ENCODE assay signal across 2 cellular contexts in the genomic region with DNA sequence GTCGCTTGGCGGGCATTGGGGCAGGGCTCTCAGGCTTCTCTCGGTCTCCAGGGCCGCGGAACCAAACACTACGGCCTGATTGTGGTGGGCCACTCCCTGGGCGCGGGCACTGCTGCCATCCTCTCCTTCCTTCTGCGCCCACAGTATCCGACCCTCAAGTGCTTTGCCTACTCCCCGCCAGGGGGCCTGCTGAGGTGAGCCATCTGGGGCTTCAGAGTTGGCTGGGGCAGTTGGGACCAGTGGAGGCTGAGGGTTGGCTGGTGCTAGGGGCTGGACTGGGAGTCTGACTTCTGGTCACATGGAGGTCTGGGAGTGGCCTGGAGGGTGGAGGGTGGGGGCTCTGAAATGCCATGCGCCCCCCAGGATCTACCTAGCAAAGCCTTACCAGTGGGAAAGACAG.
TF ChIP-seq lines count a peak whose summit lies in the region.

No MANE protein-coding gene starts in this region.

TF ChIP-seq in GM23338, 12 proteins besides CTCF, POLR2A, EP300 and RAD21:
- TF ChIP-seq POLR2AphosphoS5 (IDR thresholded peaks at IDR 0.05; ENCODE audit: low read depth): no peak
- TF ChIP-seq CREB1 (CRISPR knock-in tag; IDR thresholded peaks at IDR 0.05; ENCODE audit: low read depth): no peak
- TF ChIP-seq ZNF331 (CRISPR knock-in tag; IDR thresholded peaks at IDR 0.05; ENCODE audit: low read depth): no peak
- TF ChIP-seq REST (IDR thresholded peaks at IDR 0.05; ENCODE audit: unreplicated experiment): no peak
- no peak for TF ChIP-seq NANOG (IDR thresholded peaks at IDR 0.05; ENCODE audit: borderline replicate concordance)
- TF ChIP-seq STAT1 (IDR thresholded peaks at IDR 0.05; ENCODE audit: unreplicated experiment): no peak
- no peak for TF ChIP-seq ZNF462 (CRISPR knock-in tag; IDR thresholded peaks at IDR 0.05)
- TF ChIP-seq ETS1 (IDR thresholded peaks at IDR 0.05): no peak
- no peak for TF ChIP-seq ZNF114 (CRISPR knock-in tag; IDR thresholded peaks at IDR 0.05)
- no peak for TF ChIP-seq EZH2phosphoT487 (IDR thresholded peaks at IDR 0.05; ENCODE audit: unreplicated experiment)

TF ChIP-seq in GM12878, 131 proteins besides CTCF, POLR2A, EP300 and RAD21:
- TF ChIP-seq POLR2AphosphoS2 (IDR thresholded peaks at IDR 0.05; ENCODE audit: low read depth, low read length) (no peak), HDAC6 (IDR thresholded peaks at IDR 0.05; ENCODE audit: unreplicated experiment) (no peak), SIN3A (IDR thresholded peaks at IDR 0.05; ENCODE audit: low read depth, low read length) (no peak), RCOR1 (conservative IDR thresholded peaks at IDR 0.05; ENCODE audit: low read depth, low read length) (no peak), ZNF274 (IDR thresholded peaks at IDR 0.05; ENCODE audit: insufficient read depth, insufficient read length) (no peak), SUPT20H (IDR thresholded peaks at IDR 0.05; ENCODE audit: borderline replicate concordance, control insufficient read depth, low read depth, low read length) (no peak), FOXK2 (IDR thresholded peaks at IDR 0.05) (no peak), DPF2 (IDR thresholded peaks at IDR 0.05) (no peak)
- TF ChIP-seq, protein P1, sequence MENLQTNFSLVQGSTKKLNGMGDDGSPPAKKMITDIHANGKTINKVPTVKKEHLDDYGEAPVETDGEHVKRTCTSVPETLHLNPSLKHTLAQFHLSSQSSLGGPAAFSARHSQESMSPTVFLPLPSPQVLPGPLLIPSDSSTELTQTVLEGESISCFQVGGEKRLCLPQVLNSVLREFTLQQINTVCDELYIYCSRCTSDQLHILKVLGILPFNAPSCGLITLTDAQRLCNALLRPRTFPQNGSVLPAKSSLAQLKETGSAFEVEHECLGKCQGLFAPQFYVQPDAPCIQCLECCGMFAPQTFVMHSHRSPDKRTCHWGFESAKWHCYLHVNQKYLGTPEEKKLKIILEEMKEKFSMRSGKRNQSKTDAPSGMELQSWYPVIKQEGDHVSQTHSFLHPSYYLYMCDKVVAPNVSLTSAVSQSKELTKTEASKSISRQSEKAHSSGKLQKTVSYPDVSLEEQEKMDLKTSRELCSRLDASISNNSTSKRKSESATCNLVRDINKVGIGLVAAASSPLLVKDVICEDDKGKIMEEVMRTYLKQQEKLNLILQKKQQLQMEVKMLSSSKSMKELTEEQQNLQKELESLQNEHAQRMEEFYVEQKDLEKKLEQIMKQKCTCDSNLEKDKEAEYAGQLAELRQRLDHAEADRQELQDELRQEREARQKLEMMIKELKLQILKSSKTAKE (IDR thresholded peaks at IDR 0.05; ENCODE audit: low read depth, poor library complexity, severe bottlenecking): no peak
